Comparison of ENCODE assay signal across 2 cellular contexts in the genomic region with DNA sequence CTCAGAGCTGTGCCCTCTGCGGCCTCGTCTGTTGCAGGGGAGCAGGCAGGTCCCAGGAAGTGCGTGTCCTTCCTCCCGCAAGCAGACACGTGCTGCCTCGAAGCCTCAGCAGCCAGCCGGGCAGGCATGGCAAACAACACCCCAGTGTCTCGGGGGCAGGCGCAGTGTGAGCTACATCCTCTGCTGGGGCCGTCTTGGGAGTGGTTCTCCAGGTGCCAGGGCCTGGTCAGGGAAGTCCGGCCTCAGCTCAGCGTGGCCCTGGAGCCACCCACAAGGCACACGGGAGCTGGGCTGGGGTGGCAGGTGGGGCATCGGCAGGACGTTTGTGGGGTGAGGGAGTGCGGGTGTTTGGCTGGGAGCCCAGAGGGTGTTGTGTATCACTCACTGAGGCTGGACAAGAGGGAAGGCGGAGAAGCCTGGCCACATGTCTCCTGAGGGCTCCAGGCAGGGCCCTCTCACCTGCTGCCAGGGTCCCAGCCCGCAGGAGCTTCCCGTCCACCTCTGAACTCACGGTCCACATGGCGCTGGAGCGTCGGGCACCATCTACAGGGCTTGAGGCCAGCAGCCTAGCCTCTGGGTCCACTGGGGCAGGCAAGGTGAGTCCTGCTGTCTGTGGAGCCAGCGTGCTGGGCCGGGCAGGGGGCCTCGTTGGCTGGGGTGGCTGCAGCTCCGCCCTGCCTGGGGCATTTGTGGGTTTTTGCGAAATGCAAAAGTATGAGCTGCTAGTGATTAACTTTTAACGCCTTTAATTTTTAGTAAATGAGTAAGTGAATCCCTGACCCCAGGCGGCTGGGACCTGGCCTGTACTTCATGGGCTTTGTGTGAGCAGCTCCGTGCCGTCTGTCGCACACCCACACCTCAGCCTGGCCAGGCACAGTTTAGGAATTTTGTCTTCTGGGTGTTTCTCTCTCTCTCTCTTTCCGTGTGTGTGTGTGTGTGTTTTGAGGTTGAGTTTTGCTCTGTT.
TF ChIP-seq lines count a peak whose summit lies in the region.

No MANE protein-coding gene starts in this region.

TF ChIP-seq in IMR-90, 13 proteins besides CTCF, POLR2A, EP300 and RAD21:
- TF ChIP-seq CHD1 (IDR thresholded peaks at IDR 0.05; ENCODE audit: low read depth, low read length) (no peak), CEBPB (IDR thresholded peaks at IDR 0.05; ENCODE audit: low read depth, low read length) (no peak), NFE2L2 (IDR thresholded peaks at IDR 0.05; ENCODE audit: low read depth, low read length) (no peak), MAFK (IDR thresholded peaks at IDR 0.05; ENCODE audit: low read depth, low read length) (no peak), MXI1 (IDR thresholded peaks at IDR 0.05; ENCODE audit: borderline replicate concordance, low read depth, low read length) (no peak), RFX5 (IDR thresholded peaks at IDR 0.05; ENCODE audit: low read depth, low read length) (no peak), SMC3 (IDR thresholded peaks at IDR 0.05; ENCODE audit: low read depth, low read length) (no peak)
- TF ChIP-seq, protein P1, sequence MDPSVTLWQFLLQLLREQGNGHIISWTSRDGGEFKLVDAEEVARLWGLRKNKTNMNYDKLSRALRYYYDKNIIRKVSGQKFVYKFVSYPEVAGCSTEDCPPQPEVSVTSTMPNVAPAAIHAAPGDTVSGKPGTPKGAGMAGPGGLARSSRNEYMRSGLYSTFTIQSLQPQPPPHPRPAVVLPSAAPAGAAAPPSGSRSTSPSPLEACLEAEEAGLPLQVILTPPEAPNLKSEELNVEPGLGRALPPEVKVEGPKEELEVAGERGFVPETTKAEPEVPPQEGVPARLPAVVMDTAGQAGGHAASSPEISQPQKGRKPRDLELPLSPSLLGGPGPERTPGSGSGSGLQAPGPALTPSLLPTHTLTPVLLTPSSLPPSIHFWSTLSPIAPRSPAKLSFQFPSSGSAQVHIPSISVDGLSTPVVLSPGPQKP (IDR thresholded peaks at IDR 0.05; ENCODE audit: borderline replicate concordance, low read depth, low read length): no peak
TF ChIP-seq in IMR-90: peak in this region for 0.

TF ChIP-seq in SK-N-SH, 30 proteins besides CTCF, POLR2A, EP300 and RAD21:
- TF ChIP-seq, protein P2, sequence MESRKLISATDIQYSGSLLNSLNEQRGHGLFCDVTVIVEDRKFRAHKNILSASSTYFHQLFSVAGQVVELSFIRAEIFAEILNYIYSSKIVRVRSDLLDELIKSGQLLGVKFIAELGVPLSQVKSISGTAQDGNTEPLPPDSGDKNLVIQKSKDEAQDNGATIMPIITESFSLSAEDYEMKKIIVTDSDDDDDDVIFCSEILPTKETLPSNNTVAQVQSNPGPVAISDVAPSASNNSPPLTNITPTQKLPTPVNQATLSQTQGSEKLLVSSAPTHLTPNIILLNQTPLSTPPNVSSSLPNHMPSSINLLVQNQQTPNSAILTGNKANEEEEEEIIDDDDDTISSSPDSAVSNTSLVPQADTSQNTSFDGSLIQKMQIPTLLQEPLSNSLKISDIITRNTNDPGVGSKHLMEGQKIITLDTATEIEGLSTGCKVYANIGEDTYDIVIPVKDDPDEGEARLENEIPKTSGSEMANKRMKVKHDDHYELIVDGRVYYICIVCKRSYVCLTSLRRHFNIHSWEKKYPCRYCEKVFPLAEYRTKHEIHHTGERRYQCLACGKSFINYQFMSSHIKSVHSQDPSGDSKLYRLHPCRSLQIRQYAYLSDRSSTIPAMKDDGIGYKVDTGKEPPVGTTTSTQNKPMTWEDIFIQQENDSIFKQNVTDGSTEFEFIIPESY (IDR thresholded peaks at IDR 0.05; ENCODE audit: borderline replicate concordance, low read depth): no peak
- no peak for TF ChIP-seq RCOR1 (IDR thresholded peaks at IDR 0.05; ENCODE audit: low read length)
- no peak for TF ChIP-seq FOXM1 (IDR thresholded peaks at IDR 0.05; ENCODE audit: low read depth)
- TF ChIP-seq EZH2phosphoT487 (IDR thresholded peaks at IDR 0.05; ENCODE audit: borderline replicate concordance, low read depth): no peak
- no peak for TF ChIP-seq JUND (IDR thresholded peaks at IDR 0.05)
- TF ChIP-seq, protein P3, sequence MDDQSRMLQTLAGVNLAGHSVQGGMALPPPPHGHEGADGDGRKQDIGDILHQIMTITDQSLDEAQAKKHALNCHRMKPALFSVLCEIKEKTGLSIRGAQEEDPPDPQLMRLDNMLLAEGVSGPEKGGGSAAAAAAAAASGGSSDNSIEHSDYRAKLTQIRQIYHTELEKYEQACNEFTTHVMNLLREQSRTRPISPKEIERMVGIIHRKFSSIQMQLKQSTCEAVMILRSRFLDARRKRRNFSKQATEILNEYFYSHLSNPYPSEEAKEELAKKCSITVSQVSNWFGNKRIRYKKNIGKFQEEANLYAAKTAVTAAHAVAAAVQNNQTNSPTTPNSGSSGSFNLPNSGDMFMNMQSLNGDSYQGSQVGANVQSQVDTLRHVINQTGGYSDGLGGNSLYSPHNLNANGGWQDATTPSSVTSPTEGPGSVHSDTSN (IDR thresholded peaks at IDR 0.05): no peak
- TF ChIP-seq CHD2 (IDR thresholded peaks at IDR 0.05; ENCODE audit: low read length, partially characterized antibody): no peak
- TF ChIP-seq, protein P4, sequence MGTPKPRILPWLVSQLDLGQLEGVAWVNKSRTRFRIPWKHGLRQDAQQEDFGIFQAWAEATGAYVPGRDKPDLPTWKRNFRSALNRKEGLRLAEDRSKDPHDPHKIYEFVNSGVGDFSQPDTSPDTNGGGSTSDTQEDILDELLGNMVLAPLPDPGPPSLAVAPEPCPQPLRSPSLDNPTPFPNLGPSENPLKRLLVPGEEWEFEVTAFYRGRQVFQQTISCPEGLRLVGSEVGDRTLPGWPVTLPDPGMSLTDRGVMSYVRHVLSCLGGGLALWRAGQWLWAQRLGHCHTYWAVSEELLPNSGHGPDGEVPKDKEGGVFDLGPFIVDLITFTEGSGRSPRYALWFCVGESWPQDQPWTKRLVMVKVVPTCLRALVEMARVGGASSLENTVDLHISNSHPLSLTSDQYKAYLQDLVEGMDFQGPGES (IDR thresholded peaks at IDR 0.05; ENCODE audit: low read depth, low read length): no peak
- TF ChIP-seq, protein P5, sequence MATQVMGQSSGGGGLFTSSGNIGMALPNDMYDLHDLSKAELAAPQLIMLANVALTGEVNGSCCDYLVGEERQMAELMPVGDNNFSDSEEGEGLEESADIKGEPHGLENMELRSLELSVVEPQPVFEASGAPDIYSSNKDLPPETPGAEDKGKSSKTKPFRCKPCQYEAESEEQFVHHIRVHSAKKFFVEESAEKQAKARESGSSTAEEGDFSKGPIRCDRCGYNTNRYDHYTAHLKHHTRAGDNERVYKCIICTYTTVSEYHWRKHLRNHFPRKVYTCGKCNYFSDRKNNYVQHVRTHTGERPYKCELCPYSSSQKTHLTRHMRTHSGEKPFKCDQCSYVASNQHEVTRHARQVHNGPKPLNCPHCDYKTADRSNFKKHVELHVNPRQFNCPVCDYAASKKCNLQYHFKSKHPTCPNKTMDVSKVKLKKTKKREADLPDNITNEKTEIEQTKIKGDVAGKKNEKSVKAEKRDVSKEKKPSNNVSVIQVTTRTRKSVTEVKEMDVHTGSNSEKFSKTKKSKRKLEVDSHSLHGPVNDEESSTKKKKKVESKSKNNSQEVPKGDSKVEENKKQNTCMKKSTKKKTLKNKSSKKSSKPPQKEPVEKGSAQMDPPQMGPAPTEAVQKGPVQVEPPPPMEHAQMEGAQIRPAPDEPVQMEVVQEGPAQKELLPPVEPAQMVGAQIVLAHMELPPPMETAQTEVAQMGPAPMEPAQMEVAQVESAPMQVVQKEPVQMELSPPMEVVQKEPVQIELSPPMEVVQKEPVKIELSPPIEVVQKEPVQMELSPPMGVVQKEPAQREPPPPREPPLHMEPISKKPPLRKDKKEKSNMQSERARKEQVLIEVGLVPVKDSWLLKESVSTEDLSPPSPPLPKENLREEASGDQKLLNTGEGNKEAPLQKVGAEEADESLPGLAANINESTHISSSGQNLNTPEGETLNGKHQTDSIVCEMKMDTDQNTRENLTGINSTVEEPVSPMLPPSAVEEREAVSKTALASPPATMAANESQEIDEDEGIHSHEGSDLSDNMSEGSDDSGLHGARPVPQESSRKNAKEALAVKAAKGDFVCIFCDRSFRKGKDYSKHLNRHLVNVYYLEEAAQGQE (IDR thresholded peaks at IDR 0.05; ENCODE audit: low read depth, low read length): no peak
